Comparison of ENCODE assay signal across 8 cellular contexts in genomic region chr9:120742951-120743416, GRCh38. TPM values are rescaled to one million over a fixed set of nuclear protein-coding genes. Genes with fewer than 3 reads are reported as not detected.
DNase-seq lines count a peak whose midpoint lies in the region; ATAC-seq and TF ChIP-seq lines count a peak whose summit lies in the region.

No MANE protein-coding gene starts in this region.

- H3K27ac Mint-ChIP-seq in activated CD8-positive, alpha-beta T cell treated with anti-CD3 and anti-CD28 coated beads for 36 hours = no peak overlapping the region

- H3K9me3 Mint-ChIP-seq in activated CD8-positive, alpha-beta T cell treated with anti-CD3 and anti-CD28 coated beads for 36 hours = no peaks in the 10 kb centered on the region

- CTCF ChIA-PET in activated CD8-positive, alpha-beta T cell treated with anti-CD3 and anti-CD28 coated beads for 36 hours (lab: Charles Lee) = interaction anchor here (0.7 to 2.0 kb wide), 3 partner anchors 13 to 615 kb away, joined by 3 to 9 read pairs (median 3); no protein-coding TSS in a partner anchor

- POLR2A ChIA-PET in activated CD8-positive, alpha-beta T cell treated with anti-CD3 and anti-CD28 coated beads for 36 hours (lab: Charles Lee) = no interaction called here

- intact Hi-C loops in activated CD8-positive, alpha-beta T cell treated with anti-CD3 and anti-CD28 coated beads for 36 hours (cut with micrococcal nuclease) = no loop called here

- H3K27me3 Mint-ChIP-seq in activated CD8-positive, alpha-beta T cell treated with anti-CD3 and anti-CD28 coated beads for 36 hours = no peaks in the 10 kb centered on the region

- ATAC-seq in activated CD8-positive, alpha-beta T cell treated with anti-CD3 and anti-CD28 coated beads for 36 hours = peak; percentile 80

- DNase-seq in 8988T = peak; percentile 66
- peak; percentile 44 for DNase-seq in EH (ENCODE audit: low read depth)
- no peak for DNase-seq in activated CD8-positive, alpha-beta T cell treated with anti-CD3 and anti-CD28 coated beads for 36 hours
- peak; percentile 54 for DNase-seq in iris pigment epithelial cell (ENCODE audit: low read depth)
- no peak for DNase-seq in NK-92 (lab: John Stamatoyannopoulos, UW; ENCODE audit: unreplicated experiment)
- no peak for DNase-seq in DMS79 treated with DMSO at 0.1 percent for 48 hours (lab: John Stamatoyannopoulos, UW)
- DNase-seq in midbrain (lab: John Stamatoyannopoulos, UW) = no peak

- no peaks in the 10 kb centered on the region for H3K36me3 Mint-ChIP-seq in activated CD8-positive, alpha-beta T cell treated with anti-CD3 and anti-CD28 coated beads for 36 hours (ENCODE audit: low read depth)

- TF ChIP-seq CTCF in LNCAP (IDR thresholded peaks at IDR 0.05) = peak; percentile 87
- TF ChIP-seq CTCF in activated CD8-positive, alpha-beta T cell treated with anti-CD3 and anti-CD28 coated beads for 36 hours (IDR thresholded peaks at IDR 0.05) = peak; percentile 79

- H3K4me1 Mint-ChIP-seq in activated CD8-positive, alpha-beta T cell treated with anti-CD3 and anti-CD28 coated beads for 36 hours (ENCODE audit: low read depth) = peaks cover 4% of the 10 kb centered on the region

- no peak overlapping the region for H3K4me3 Mint-ChIP-seq in activated CD8-positive, alpha-beta T cell treated with anti-CD3 and anti-CD28 coated beads for 36 hours

RNA-seq across cellular contexts. Expression of gene MEGF9, which starts 28.7 kb away (rescaled TPM):
- total RNA-seq in activated CD8-positive, alpha-beta T cell treated with anti-CD3 and anti-CD28 coated beads for 36 hours = 1 to 10 TPM; 3.0 to 3.2 TPM

RNA-seq across cellular contexts. Expression of gene FBXW2, which starts 50.2 kb away (rescaled TPM):
- 10 to 100 TPM; 68.8 to 68.9 TPM for total RNA-seq in activated CD8-positive, alpha-beta T cell treated with anti-CD3 and anti-CD28 coated beads for 36 hours

Comparison
In these comparisons a context has a peak if more than half of its experiments do, and no peak if none do; other contexts are left out.
1. DNase-seq: peak in 8988T (single experiment), EH (single experiment) and iris pigment epithelial cell (single experiment); none in activated CD8-positive, alpha-beta T cell treated with anti-CD3 and anti-CD28 coated beads for 36 hours (single experiment), NK-92 (single experiment), DMS79 treated with DMSO at 0.1 percent for 48 hours (single experiment) and midbrain (single experiment).